In genomic region chr16:27436921-27437650, GRCh38 we compare ENCODE assay signal across 12 cellular contexts. TPM values are rescaled to one million over a fixed set of nuclear protein-coding genes. Genes with fewer than 3 reads are reported as not detected.
DNase-seq lines count a peak whose midpoint lies in the region; ATAC-seq and TF ChIP-seq lines count a peak whose summit lies in the region.
"Had no signal": no experiment of that assay in that cellular context is flagged by ENCODE, and none has a peak within 500 bp of the region (broad histone marks: within the 10 kb centered on the region; RNA-seq: fewer than 3 reads in every experiment).

No MANE protein-coding gene starts in this region.

- no peaks in the 10 kb centered on the region for H4K20me1 ChIP-seq in IMR-90 (ENCODE audit: insufficient read depth, low read length)

- TF ChIP-seq RAD21 in IMR-90 (IDR thresholded peaks at IDR 0.05; ENCODE audit: low read length) = no peak

- H4K91ac ChIP-seq in IMR-90 (ENCODE audit: insufficient read depth, low read depth, low read length) = no peak overlapping the region

- peaks cover 47 to 76% of the 10 kb centered on the region in 2 donors for H3K36me3 Mint-ChIP-seq in CD4-positive, alpha-beta memory T cell
- peaks cover 4% of the 10 kb centered on the region for H3K36me3 Mint-ChIP-seq in chondrocyte (ENCODE audit: low read depth)

- H3K27ac Mint-ChIP-seq in CD4-positive, alpha-beta memory T cell = peak overlapping the region in 6 of 7 donors; percentile 25 to 81 (median 57)
- no peak overlapping the region for H3K27ac Mint-ChIP-seq in chondrocyte (ENCODE audit: unreplicated experiment)
- H3K27ac Mint-ChIP-seq: stimulated activated memory B cell treated with anti-CD40 and anti-IgM and Interleukin-4, amounts not matched to agents 10 μg/mL and 1 μg/mL and 100 μg/mL, for 72 hours had no signal

- H3K23ac ChIP-seq in IMR-90 (ENCODE audit: low read depth, low read length) = no peak overlapping the region

- H3K14ac ChIP-seq in IMR-90 (replicated peaks; ENCODE audit: low read depth, low read length) = no peak overlapping the region

- no peak overlapping the region for H4K5ac ChIP-seq in IMR-90 (ENCODE audit: low read depth, low read length)

- no peak overlapping the region for H2BK15ac ChIP-seq in IMR-90 (ENCODE audit: low read depth, low read length)

- H3K56ac ChIP-seq in IMR-90 (ENCODE audit: extremely low read depth, insufficient read depth, low read length) = no peak overlapping the region

- H3K27me3 Mint-ChIP-seq in CD4-positive, alpha-beta memory T cell = no peaks in the 10 kb centered on the region
- no peaks in the 10 kb centered on the region for H3K27me3 Mint-ChIP-seq in chondrocyte (ENCODE audit: low read depth)
- H3K27me3 Mint-ChIP-seq: stimulated activated memory B cell treated with anti-CD40 and anti-IgM and Interleukin-4, amounts not matched to agents 10 μg/mL and 1 μg/mL and 100 μg/mL, for 72 hours had no signal

- H3K9me1 ChIP-seq in IMR-90 (ENCODE audit: insufficient read depth, low read length) = peaks cover 10% of the 10 kb centered on the region

- no peak for DNase-seq in CD4-positive, alpha-beta memory T cell
- DNase-seq in IMR-90 = no peak
- DNase-seq in chondrocyte (ENCODE audit: low spot score) = peak; percentile 79
- peak; percentile 52 for DNase-seq in spleen
- DNase-seq in stimulated activated naive CD4-positive, alpha-beta T cell (lab: John Stamatoyannopoulos, UW) = no peak
- DNase-seq in dedifferentiated amniotic fluid mesenchymal stem cell (ENCODE audit: extremely low spot score) = no peak
- DNase-seq in left ventricle myocardium inferior = no peak
- DNase-seq: NCI-H1930, NCI-H82, Right ventricle myocardium superior had no signal

- ATAC-seq in IMR-90 (ENCODE audit: low read depth) = no peak
- ATAC-seq: stimulated activated memory B cell treated with anti-CD40 and anti-IgM and Interleukin-4, amounts not matched to agents 10 μg/mL and 1 μg/mL and 100 μg/mL, for 72 hours had no signal

- no peak for TF ChIP-seq CTCF in IMR-90 (conservative IDR thresholded peaks at IDR 0.05; ENCODE audit: low read depth, low read length)
- TF ChIP-seq CTCF in chondrocyte (IDR thresholded peaks at IDR 0.05) = no peak
- no peak for TF ChIP-seq CTCF in spleen (IDR thresholded peaks at IDR 0.05 in 8 of 11, conservative IDR thresholded peaks at IDR 0.05 in 3 of 11)
- TF ChIP-seq CTCF in left ventricle myocardium inferior (IDR thresholded peaks at IDR 0.05; ENCODE audit: borderline replicate concordance) = no peak

- H3K4me3 Mint-ChIP-seq in CD4-positive, alpha-beta memory T cell = no peak overlapping the region
- H3K4me3 Mint-ChIP-seq in chondrocyte (ENCODE audit: unreplicated experiment) = no peak overlapping the region
- H3K4me3 Mint-ChIP-seq: stimulated activated memory B cell treated with anti-CD40 and anti-IgM and Interleukin-4, amounts not matched to agents 10 μg/mL and 1 μg/mL and 100 μg/mL, for 72 hours had no signal

- no peak overlapping the region for H2AK5ac ChIP-seq in IMR-90 (ENCODE audit: low read depth, low read length)

- H4K8ac ChIP-seq in IMR-90 (ENCODE audit: low read depth in 2 of 2, low read length in 2 of 2) = no peak overlapping the region

- CTCF ChIA-PET in CD4-positive, alpha-beta memory T cell (lab: Charles Lee; ENCODE audit: partially characterized antibody) = interaction anchor here (1.3 kb wide), 1 partner anchor 9 kb away, joined by 3 read pairs; no protein-coding TSS in a partner anchor
- CTCF ChIA-PET in IMR-90 (lab: Yijun Ruan, JAX) = no interaction called here

- no peaks in the 10 kb centered on the region for H3K9me3 ChIP-seq in CD4-positive, alpha-beta memory T cell (ENCODE audit: control insufficient read depth in 1 of 2, low read length in 2 of 2)
- H3K9me3 ChIP-seq in IMR-90 (ENCODE audit: control insufficient read depth, insufficient read depth, low read length) = no peaks in the 10 kb centered on the region
- H3K9me3 ChIP-seq in spleen = no peaks in the 10 kb centered on the region
- no peaks in the 10 kb centered on the region for H3K9me3 ChIP-seq in left ventricle myocardium inferior (replicated peaks)

- no peaks in the 10 kb centered on the region for H3K4me1 ChIP-seq in CD4-positive, alpha-beta memory T cell (ENCODE audit: insufficient read depth, low read length)
- peaks cover 7% of the 10 kb centered on the region for H3K4me1 ChIP-seq in IMR-90 (ENCODE audit: control insufficient read depth, insufficient read depth, low read length)
- H3K4me1 ChIP-seq in spleen = peaks cover 0 to 20% (median 7%) of the 10 kb centered on the region in 6 donors
- no peaks in the 10 kb centered on the region for H3K4me1 ChIP-seq in left ventricle myocardium inferior

- POLR2A ChIA-PET in CD4-positive, alpha-beta memory T cell (lab: Charles Lee; ENCODE audit: partially characterized antibody) = interaction anchor here (0.6 to 2.4 kb wide), 7 partner anchors 10 to 36 kb away, joined by 3 to 7 read pairs (median 4); partner anchors contain the start of gene IL21R
- POLR2A ChIA-PET in IMR-90 (lab: Charles Lee; ENCODE audit: unreplicated experiment) = no interaction called here

- no peak overlapping the region for H3K27ac ChIP-seq in CD4-positive, alpha-beta memory T cell (ENCODE audit: low read depth, low read length)
- H3K27ac ChIP-seq in IMR-90 (ENCODE audit: insufficient read depth, low read length) (no peak overlapping the region), spleen (no peak overlapping the region), left ventricle myocardium inferior (replicated peaks) (no peak overlapping the region)
- H3K27ac ChIP-seq: HL-60 had no signal

- H2BK120ac ChIP-seq in IMR-90 (ENCODE audit: low read depth, low read length) = no peak overlapping the region

- TF ChIP-seq POLR2A in IMR-90 (IDR thresholded peaks at IDR 0.05; ENCODE audit: low read depth, low read length) (no peak), spleen (IDR thresholded peaks at IDR 0.05) (no peak)

- no peak overlapping the region for H3K9ac ChIP-seq in IMR-90 (ENCODE audit: low read depth, low read length)

- H3K4me3 ChIP-seq in CD4-positive, alpha-beta memory T cell (ENCODE audit: low read length in 2 of 2) = no peak overlapping the region
- H3K4me3 ChIP-seq in IMR-90 (ENCODE audit: insufficient read depth, low read depth, low read length) = no peak overlapping the region
- no peak overlapping the region for H3K4me3 ChIP-seq in spleen
- no peak overlapping the region for H3K4me3 ChIP-seq in left ventricle myocardium inferior

- H3K4me2 ChIP-seq in IMR-90 (ENCODE audit: low read depth, low read length) = no peak overlapping the region

- no TSS peak for BruUV-seq in IMR-90 (replicated peaks; lab: Mats Ljungman, UMichigan)

- H2BK20ac ChIP-seq in IMR-90 (ENCODE audit: low read depth, low read length) = no peak overlapping the region

- intact Hi-C loops in CD4-positive, alpha-beta memory T cell (cut with micrococcal nuclease) = no loop called here
- intact Hi-C loops in IMR-90 (cut with micrococcal nuclease) (no loop called here), spleen (cut with DNase I; ENCODE audit: low total_unique reads) (no loop called here), left ventricle myocardium inferior (cut with micrococcal nuclease) (no loop called here)

- H3K18ac ChIP-seq in IMR-90 (ENCODE audit: low read depth, low read length) = no peak overlapping the region

- H3K9me3 Mint-ChIP-seq in CD4-positive, alpha-beta memory T cell = no peaks in the 10 kb centered on the region
- H3K9me3 Mint-ChIP-seq in chondrocyte (ENCODE audit: low read depth) = no peaks in the 10 kb centered on the region

- no peak overlapping the region for H2AK9ac ChIP-seq in IMR-90 (replicated peaks; ENCODE audit: low read depth, low read length, poor library complexity)

- H3K4me1 Mint-ChIP-seq in CD4-positive, alpha-beta memory T cell = peaks cover 11 to 13% (median 12%) of the 10 kb centered on the region in 4 donors
- peaks cover 13% of the 10 kb centered on the region for H3K4me1 Mint-ChIP-seq in chondrocyte (ENCODE audit: low read depth)

- H3K79me1 ChIP-seq in IMR-90 (ENCODE audit: low read depth in 1 of 2, low read length in 2 of 2) = no peaks in the 10 kb centered on the region

- dilution Hi-C loops in IMR-90 (cut with HindIII; ENCODE audit: low sequenced_read_pairs, unreplicated experiment) = no loop called here

- H2AFZ ChIP-seq in IMR-90 (replicated peaks; ENCODE audit: low read length, poor library complexity) = peak overlapping the region; percentile 23

- no peak overlapping the region for H2BK5ac ChIP-seq in IMR-90 (ENCODE audit: low read depth, low read length, poor library complexity, severe bottlenecking)

- in situ Hi-C loops in IMR-90 (cut with MboI; ENCODE audit: low sequenced_read_pairs) = no loop called here

- 91% methylated on average over 4 of the region's 9 CpGs; no CpG with 5 or more reads in 1 of the 2 experiments for WGBS in IMR-90 (ENCODE audit: extremely low coverage in 2 of 2, insufficient read length in 1 of 2), 2 experiments
- 87 to 94% (median 93%) methylated on average over 9 of the region's 9 CpGs for WGBS in spleen, 5 donors

- peaks cover 78% of the 10 kb centered on the region for H3K36me3 ChIP-seq in CD4-positive, alpha-beta memory T cell (ENCODE audit: insufficient read depth, low read length)
- no peaks in the 10 kb centered on the region; the same call in 1 of the 2 replicates for H3K36me3 ChIP-seq in IMR-90 (ENCODE audit: control insufficient read depth, insufficient read depth, low read length)
- peaks cover 0 to 79% (median 12%) of the 10 kb centered on the region in 6 donors for H3K36me3 ChIP-seq in spleen
- no peaks in the 10 kb centered on the region for H3K36me3 ChIP-seq in left ventricle myocardium inferior

- no peaks in the 10 kb centered on the region for H3K27me3 ChIP-seq in CD4-positive, alpha-beta memory T cell (ENCODE audit: insufficient read depth, low read length)
- H3K27me3 ChIP-seq in IMR-90 (ENCODE audit: control insufficient read depth, insufficient read depth, low read length) = no peaks in the 10 kb centered on the region
- peaks cover 0 to 8% (median 0%) of the 10 kb centered on the region in 7 donors for H3K27me3 ChIP-seq in spleen (replicated peaks in 1 of 7)
- peaks cover 24% of the 10 kb centered on the region for H3K27me3 ChIP-seq in left ventricle myocardium inferior (ENCODE audit: low read depth)

- no peak overlapping the region for H3K4ac ChIP-seq in IMR-90 (ENCODE audit: low read depth, low read length)

TF ChIP-seq in IMR-90, 13 proteins besides CTCF, POLR2A, EP300 and RAD21 (continues in another document):
- TF ChIP-seq RCOR1 (IDR thresholded peaks at IDR 0.05; ENCODE audit: insufficient replicate concordance, low read length) = no peak

RNA-seq across cellular contexts. Expression of gene IL21R, which starts 35.1 kb away (rescaled TPM):
- total RNA-seq in CD4-positive, alpha-beta memory T cell = 10 to 100 TPM; 28.3 to 29.1 TPM
- polyA plus RNA-seq in CD4-positive, alpha-beta memory T cell = 10 to 100 TPM; 18.4 to 28.3 TPM
- 0.72 and 0.83 TPM in 2 replicates for total RNA-seq in IMR-90 (2012; rRNA removed)
- 0.83 and 0.97 TPM in 2 replicates for polyA plus RNA-seq in IMR-90 (2012; rRNA removed)
- polyA plus RNA-seq in IMR-90 (2012; cell fraction: cytosol; rRNA removed) = 0.54 and 0.75 TPM in 2 replicates
- 0.38 and 0.77 TPM in 2 replicates for polyA plus RNA-seq in IMR-90 (2012; cell fraction: nucleus; rRNA removed; ENCODE audit: low replicate concordance)
- total RNA-seq in chondrocyte = 2.1 to 11.3 TPM (median 2.2 TPM) in 3 replicates
- total RNA-seq in spleen = 10 to 100 TPM in 6 of 7 donors, 1 to 10 TPM in 1; 8.7 to 19.7 (median 13.0) TPM
- 1 to 10 TPM; 2.7 to 6.0 (median 3.3) TPM for polyA plus RNA-seq in spleen
- 0.05 TPM for total RNA-seq in left ventricle myocardium inferior

Comparison
In these comparisons a context has a peak if more than half of its experiments do, and no peak if none do; other contexts are left out.
1. DNase-seq: peak in chondrocyte (single experiment) and spleen (single experiment); none in CD4-positive, alpha-beta memory T cell (0 of 5), IMR-90 (single experiment), stimulated activated naive CD4-positive, alpha-beta T cell (0 of 6), dedifferentiated amniotic fluid mesenchymal stem cell (single experiment) and left ventricle myocardium inferior (single experiment).